ENCODE assay signal across 7 cellular contexts in the genomic region with DNA sequence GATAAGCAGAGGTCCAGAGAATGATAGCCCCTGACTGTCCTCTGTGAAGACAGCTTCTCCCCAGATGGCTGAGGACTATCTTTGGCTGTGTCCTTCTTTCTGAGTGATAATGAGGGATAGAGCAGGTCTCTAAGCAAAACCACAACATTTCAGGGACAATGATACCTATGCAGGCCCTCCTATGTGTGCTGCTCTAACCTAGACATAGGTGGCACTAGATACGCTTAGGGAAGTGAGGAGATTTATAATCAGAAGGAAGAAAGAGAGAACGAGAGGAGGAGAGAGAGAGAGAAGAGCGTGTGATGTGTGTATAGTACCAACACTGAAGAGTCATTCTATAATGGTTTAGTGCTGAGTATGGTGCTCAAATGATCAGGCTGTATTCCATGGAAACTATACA. TPM values are rescaled to one million over a fixed set of nuclear protein-coding genes. Genes with fewer than 3 reads are reported as not detected.
A peak's percentile ranks its signal among the peaks of the same experiment; 100 is the strongest.
DNase-seq lines count a peak whose midpoint lies in the region; TF ChIP-seq lines count a peak whose summit lies in the region.
"Not testable (repeated sequence)": the region's sequence is repeated elsewhere in the genome, so short reads cannot be mapped to it uniquely, and the experiment has no call there.

No MANE protein-coding gene starts in this region.

- H3K36me3 ChIP-seq in BLaER1; DOHH2 (ENCODE audit: control insufficient read depth, low read length); OCI-LY7 (ENCODE audit: insufficient read depth, low read length); PC-9 (ENCODE audit: low read depth); endodermal cell (ENCODE audit: control insufficient read depth, insufficient read depth, low read length); mesendoderm (ENCODE audit: control insufficient read depth, insufficient read depth, low read length): not testable (repeated sequence)

- not testable (repeated sequence) for H3K23ac ChIP-seq in mesendoderm (ENCODE audit: low read length)

- H2AK5ac ChIP-seq in mesendoderm (ENCODE audit: low read length), result not testable (repeated sequence)

- H3K27ac Mint-ChIP-seq in endodermal cell, result not testable (repeated sequence)

- not testable (repeated sequence) for H4K8ac ChIP-seq in mesendoderm (ENCODE audit: low read depth, low read length)

- not testable (repeated sequence) for H3K9me2 ChIP-seq in DOHH2 (replicated peaks; ENCODE audit: control insufficient read depth, low read length); OCI-LY7 (ENCODE audit: insufficient read depth, low read length); PC-9 (ENCODE audit: insufficient read depth)

- peak; percentile 1 for DNase-seq in HT-29 (ENCODE audit: low spot score)
- DNase-seq in OCI-LY7 (ENCODE audit: low spot score), result peak; percentile 19
- DNase-seq in PC-9, endodermal cell: not testable (repeated sequence)
- peak; percentile 3 for DNase-seq in mesendoderm

- not testable (repeated sequence) for H4K5ac ChIP-seq in mesendoderm (ENCODE audit: low read length)

- CTCF ChIA-PET in OCI-LY7 (lab: Charles Lee; ENCODE audit: unreplicated experiment); PC-9 (lab: Charles Lee): not testable (repeated sequence)

- not testable (repeated sequence) for BruUV-seq in OCI-LY7 (replicated peaks; lab: Mats Ljungman, UMichigan); PC-9 (replicated peaks; lab: Mats Ljungman, UMichigan)

- POLR2A ChIA-PET in OCI-LY7 (lab: Charles Lee); PC-9 (lab: Charles Lee; ENCODE audit: unreplicated experiment): not testable (repeated sequence)

- H3K79me2 ChIP-seq in DOHH2 (ENCODE audit: control insufficient read depth, low read length); OCI-LY7 (ENCODE audit: insufficient read depth, low read depth, low read length); PC-9 (ENCODE audit: low read depth); mesendoderm (ENCODE audit: control insufficient read depth, insufficient read depth, low read length): not testable (repeated sequence)

- TF ChIP-seq CTCF in DOHH2 (IDR thresholded peaks at IDR 0.05; ENCODE audit: low read depth, low read length, poor library complexity, severe bottlenecking), result not testable (repeated sequence)
- TF ChIP-seq CTCF in OCI-LY7 (conservative IDR thresholded peaks at IDR 0.05; ENCODE audit: low read length) (peak; percentile 44), PC-9 (conservative IDR thresholded peaks at IDR 0.05) (0 out of 2 replicates have a peak, but pooled peaks have one; percentile 22), endodermal cell (conservative IDR thresholded peaks at IDR 0.05) (peak; percentile 42)

- H3K4me3 ChIP-seq in BLaER1; DOHH2 (ENCODE audit: low read length); OCI-LY7 (ENCODE audit: low read depth, low read length, poor library complexity, severe bottlenecking); PC-9; endodermal cell (ENCODE audit: low read length); mesendoderm (ENCODE audit: low read length): not testable (repeated sequence)

- not testable (repeated sequence) for H3K36me3 Mint-ChIP-seq in endodermal cell (ENCODE audit: low read depth)

- H3K4me2 ChIP-seq in BLaER1 (0 out of 2 replicates have a peak overlapping the region, but pooled peaks have one; percentile 36), DOHH2 (ENCODE audit: low read length) (0 out of 2 replicates have a peak overlapping the region, but pooled peaks have one; percentile 16)
- not testable (repeated sequence) for H3K4me2 ChIP-seq in OCI-LY7 (ENCODE audit: low read length); PC-9; mesendoderm (ENCODE audit: low read length)

- WGBS in endodermal cell (ENCODE audit: insufficient coverage in 1 of 2, insufficient read length in 1 of 2), 2 experiments, result 89 to 100% methylated on average over 1 to 3 of the region's 3 CpGs
- no CpG with 5 or more reads among the region's 3 CpGs for WGBS in mesendoderm (ENCODE audit: extremely low coverage, insufficient coverage, low lambda C conversion rate)

- H3K27me3 Mint-ChIP-seq in endodermal cell (ENCODE audit: insufficient read depth), result not testable (repeated sequence)

- not testable (repeated sequence) for H3K4me3 Mint-ChIP-seq in endodermal cell

- H4K20me1 ChIP-seq in BLaER1; DOHH2 (ENCODE audit: control insufficient read depth, insufficient read depth, low read depth, low read length); OCI-LY7 (ENCODE audit: insufficient read depth, low read length); PC-9 (ENCODE audit: insufficient read depth): not testable (repeated sequence)

- H3K18ac ChIP-seq in mesendoderm (ENCODE audit: low read length), result not testable (repeated sequence)

- H3K9me3 Mint-ChIP-seq in endodermal cell, result not testable (repeated sequence)

- intact Hi-C loops in OCI-LY7 (cut with micrococcal nuclease; ENCODE audit: unreplicated experiment); PC-9 (cut with micrococcal nuclease; ENCODE audit: unreplicated experiment): not testable (repeated sequence)

- H3K27ac ChIP-seq in BLaER1; DOHH2 (ENCODE audit: low read depth, low read length); OCI-LY7 (ENCODE audit: low read depth, low read length, poor library complexity, severe bottlenecking); PC-9; endodermal cell (ENCODE audit: low read depth, low read length); mesendoderm (ENCODE audit: low read depth, low read length): not testable (repeated sequence)

- H3K9me3 ChIP-seq in BLaER1; DOHH2 (ENCODE audit: control insufficient read depth, insufficient read depth, low read length); OCI-LY7 (ENCODE audit: low read length); PC-9 (ENCODE audit: insufficient read depth, low read depth); endodermal cell (ENCODE audit: control insufficient read depth, low read length): not testable (repeated sequence)

- H3K79me1 ChIP-seq in mesendoderm (ENCODE audit: low read length), result not testable (repeated sequence)

- H3K4me1 Mint-ChIP-seq in endodermal cell, result peaks cover 11% of the 10 kb centered on the region

- H2BK15ac ChIP-seq in mesendoderm (replicated peaks; ENCODE audit: low read depth), result not testable (repeated sequence)

- H3K4ac ChIP-seq in mesendoderm (ENCODE audit: low read depth, low read length), result not testable (repeated sequence)

- H3K27me3 ChIP-seq in BLaER1; DOHH2 (ENCODE audit: control insufficient read depth, low read length); endodermal cell (ENCODE audit: control insufficient read depth, insufficient read depth, low read length, poor library complexity, severe bottlenecking); mesendoderm (ENCODE audit: insufficient read depth, low read length, poor library complexity): not testable (repeated sequence)
- H3K27me3 ChIP-seq in PC-9 (ENCODE audit: insufficient read depth, low read depth), result peaks cover 63% of the 10 kb centered on the region

- not testable (repeated sequence) for H2AFZ ChIP-seq in OCI-LY7 (ENCODE audit: low read length); PC-9

- H3K4me1 ChIP-seq in BLaER1 (peaks cover 14% of the 10 kb centered on the region), DOHH2 (ENCODE audit: control insufficient read depth, low read length) (peaks cover 11% of the 10 kb centered on the region)
- H3K4me1 ChIP-seq in OCI-LY7 (ENCODE audit: insufficient read depth, low read length, poor library complexity, severe bottlenecking); PC-9 (replicated peaks; ENCODE audit: insufficient read depth); endodermal cell (ENCODE audit: control insufficient read depth, insufficient read depth, low read length); mesendoderm (ENCODE audit: control insufficient read depth, low read depth, low read length): not testable (repeated sequence)

- not testable (repeated sequence) for H3K56ac ChIP-seq in mesendoderm (ENCODE audit: low read length)

- H2BK120ac ChIP-seq in mesendoderm (ENCODE audit: low read depth, low read length), result not testable (repeated sequence)

- not testable (repeated sequence) for H3F3A ChIP-seq in DOHH2 (ENCODE audit: control insufficient read depth, insufficient read depth); PC-9 (ENCODE audit: insufficient read depth, low read depth)

- H3K9ac ChIP-seq in BLaER1; endodermal cell (ENCODE audit: extremely low read depth, low read length, poor library complexity, severe bottlenecking); mesendoderm (ENCODE audit: low read length): not testable (repeated sequence)

- not testable (repeated sequence) for H2BK5ac ChIP-seq in mesendoderm (ENCODE audit: low read length)

RNA-seq across cellular contexts. Expression of a gene that starts 38.5 kb away (rescaled TPM):
- total RNA-seq in HT-29 (2014; rRNA removed; shearing (Covaris generic)), result 3.3 and 4.1 TPM in 2 replicates
- 23.4 and 29.2 TPM in 2 replicates for total RNA-seq in OCI-LY7 (2014; rRNA removed; shearing (Covaris generic))
- total RNA-seq in OCI-LY7 (2022) (39.1 and 44.3 TPM in 2 replicates), PC-9 (2021) (28.8 and 38.6 TPM in 2 replicates), endodermal cell (10 to 100 TPM; 36.3 to 49.7 TPM)
- polyA plus RNA-seq in endodermal cell (2013, experiment 1 of 2), result 27.1 TPM
- 22.4 TPM for polyA plus RNA-seq in endodermal cell (2013, experiment 2 of 2)
- polyA plus RNA-seq in mesendoderm (2013, experiment 1 of 2), result 19.5 TPM
- polyA plus RNA-seq in mesendoderm (2013, experiment 2 of 2), result 19.9 TPM

RNA-seq across cellular contexts. Expression of a gene that starts 56.8 kb away (rescaled TPM):
- total RNA-seq in HT-29 (2014; rRNA removed; shearing (Covaris generic)), result 6.2 and 8.1 TPM in 2 replicates
- total RNA-seq in OCI-LY7 (2014; rRNA removed; shearing (Covaris generic)), result 63.7 and 76.2 TPM in 2 replicates
- total RNA-seq in OCI-LY7 (2022), result 60.5 and 65.5 TPM in 2 replicates
- total RNA-seq in PC-9 (2021), result 26.9 and 32.3 TPM in 2 replicates
- 10 to 100 TPM; 26.8 to 44.8 TPM for total RNA-seq in endodermal cell
- 11.6 TPM for polyA plus RNA-seq in endodermal cell (2013, experiment 1 of 2)
- polyA plus RNA-seq in endodermal cell (2013, experiment 2 of 2), result 15.7 TPM
- polyA plus RNA-seq in mesendoderm (2013, experiment 1 of 2), result 2.1 TPM
- 2.2 TPM for polyA plus RNA-seq in mesendoderm (2013, experiment 2 of 2)
